Comparison of ENCODE assay signal across 12 cellular contexts in the genomic region with DNA sequence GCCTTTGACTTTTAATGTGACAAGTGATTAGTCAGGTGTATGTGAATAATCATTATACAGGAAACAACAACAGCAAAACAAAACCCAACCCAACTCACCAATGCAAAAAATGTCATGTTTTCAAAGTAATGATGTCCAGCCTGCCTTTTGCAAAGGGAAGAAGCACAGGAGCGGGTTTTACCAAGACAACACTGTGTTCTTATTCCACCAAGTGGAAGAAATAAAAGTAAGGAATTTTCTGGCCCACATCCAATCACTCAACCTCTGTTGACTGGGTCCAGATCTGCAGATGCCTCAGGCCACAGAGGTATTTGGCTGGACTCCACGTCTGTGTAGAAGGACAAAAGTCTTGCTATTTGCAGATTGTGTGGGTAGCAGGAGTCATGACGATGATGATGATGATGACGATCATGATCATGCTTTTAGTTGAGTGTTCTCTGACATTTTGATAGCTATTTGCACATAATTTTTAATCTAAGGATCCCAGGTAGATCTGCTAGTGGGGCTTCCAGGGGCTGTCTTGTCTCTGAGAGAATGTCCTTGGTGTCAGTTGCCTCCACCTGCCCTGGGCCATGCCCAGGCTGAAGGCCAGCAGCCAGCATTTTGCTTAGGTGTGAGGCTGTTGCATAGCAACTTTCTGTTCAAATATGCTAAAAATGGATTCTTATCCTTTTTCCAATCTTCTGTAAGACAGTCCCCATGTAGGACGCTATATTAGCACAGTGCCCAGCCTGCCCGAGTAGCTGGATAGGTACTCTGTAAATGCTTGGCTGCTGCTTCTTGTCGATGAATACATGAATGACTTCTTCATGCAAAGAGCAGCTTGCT.
DNase-seq lines count a peak whose midpoint lies in the region; ATAC-seq and TF ChIP-seq lines count a peak whose summit lies in the region.
"Had no signal": no experiment of that assay in that cellular context is flagged by ENCODE, and none has a peak within 500 bp of the region (broad histone marks: within the 10 kb centered on the region; RNA-seq: fewer than 3 reads in every experiment).

No MANE protein-coding gene starts in this region.

- H3K4me3 ChIP-seq in epithelial cell of proximal tubule (ENCODE audit: low read depth, low read length) = no peak overlapping the region

- peak; percentile 7 for DNase-seq in HK-2 (ENCODE audit: unreplicated experiment)
- peak; percentile 55 for DNase-seq in RWPE1 (ENCODE audit: low spot score)
- DNase-seq in epithelial cell of proximal tubule (ENCODE audit: low read depth) = peak; percentile 91
- no peak for DNase-seq in sciatic nerve (ENCODE audit: low spot score)
- no peak for DNase-seq in NCI-H748 (lab: John Stamatoyannopoulos, UW; ENCODE audit: unreplicated experiment)
- DNase-seq in HPDE6-E6E7 (ENCODE audit: extremely low spot score) = no peak
- DNase-seq: activated naive CD8-positive, alpha-beta T cell treated with anti-CD3 and anti-CD28 coated beads for 36 hours; activated T-cell treated with anti-CD3 and anti-CD28 coated beads, Interleukin-2, amount 50 U/mL, for 24 hours; GOT3; NCI-H2081; stimulated activated CD4-positive, alpha-beta T cell treated with anti-CD3 and anti-CD28 coated beads, Interleukin-4, amount 100 ng/mL, for 24 hours had no signal

- no peak overlapping the region for H3K27ac ChIP-seq in RWPE1

- ATAC-seq in sciatic nerve (peak; percentile 41), GM21423 (IDR thresholded peaks at IDR 0.05; ENCODE audit: unreplicated experiment) (no peak)

- CTCF ChIA-PET in RWPE1 (lab: Yijun Ruan, JAX) = no interaction called here

- POLR2A ChIA-PET in RWPE1 (lab: Yijun Ruan, JAX; ENCODE audit: low non-redundant PET) = no interaction called here

- intact Hi-C loops in sciatic nerve (cut with DNase I) = no loop called here

- TF ChIP-seq CTCF in RWPE1 (conservative IDR thresholded peaks at IDR 0.05; ENCODE audit: low read depth) (no peak), epithelial cell of proximal tubule (conservative IDR thresholded peaks at IDR 0.05; ENCODE audit: low read depth, low read length) (no peak)

Comparison
In these comparisons a context has a peak if more than half of its experiments do, and no peak if none do; other contexts are left out.
1. DNase-seq: peak in HK-2 (single experiment), RWPE1 (single experiment) and epithelial cell of proximal tubule (single experiment); none in sciatic nerve (single experiment), NCI-H748 (single experiment) and HPDE6-E6E7 (single experiment).